In genomic region chr6:137863126-137863996, GRCh38 we compare ENCODE assay signal across 22 cellular contexts. TPM values are rescaled to one million over a fixed set of nuclear protein-coding genes. Genes with fewer than 3 reads are reported as not detected.
DNase-seq lines count a peak whose midpoint lies in the region; ATAC-seq and TF ChIP-seq lines count a peak whose summit lies in the region.
"Had no signal": no experiment of that assay in that cellular context is flagged by ENCODE, and none has a peak within 500 bp of the region (broad histone marks: within the 10 kb centered on the region; RNA-seq: fewer than 3 reads in every experiment).

No MANE protein-coding gene starts in this region.

- peaks cover 4% of the 10 kb centered on the region; the same call in 1 of the 2 replicates for H3K4me1 ChIP-seq in GM23248 (ENCODE audit: insufficient read depth)
- H3K4me1 ChIP-seq in SJCRH30, result peaks cover 69% of the 10 kb centered on the region
- H3K4me1 ChIP-seq in trophoblast cell (ENCODE audit: control insufficient read depth in 1 of 2, insufficient read depth in 2 of 2, low read length in 2 of 2), result peaks cover 9 to 16% of the 10 kb centered on the region in 2 experiments

- ATAC-seq in GM18858 (IDR thresholded peaks at IDR 0.05; ENCODE audit: unreplicated experiment), result no peak
- no peak for ATAC-seq in activated naive CD8-positive, alpha-beta T cell treated with anti-CD3 and anti-CD28 coated beads, Interleukin-2, amount 50 U/mL, for 24 hours
- ATAC-seq: activated CD8-positive, alpha-beta memory T cell treated with anti-CD3 and anti-CD28 coated beads, Interleukin-2, amount 10 ng/mL, durations not matched to agents 7 days and 5 days; activated T-helper 17 cell treated with anti-CD3 and anti-CD28 coated beads, Interleukin-2, amount 50 U/mL, for 72 hours; sciatic nerve had no signal

- no peak overlapping the region for H3K23ac ChIP-seq in trophoblast cell (ENCODE audit: low read length)

- no peaks in the 10 kb centered on the region for H3K9me3 Mint-ChIP-seq in activated naive CD8-positive, alpha-beta T cell treated with anti-CD3 and anti-CD28 coated beads, Interleukin-2, amount 50 U/mL, for 24 hours
- H3K9me3 Mint-ChIP-seq: activated T-helper 17 cell treated with anti-CD3 and anti-CD28 coated beads, Interleukin-2, amount 50 U/mL, for 72 hours; central memory CD8-positive, alpha-beta T cell had no signal

- no peak overlapping the region for H3K18ac ChIP-seq in trophoblast cell (ENCODE audit: low read length)

- H4K12ac ChIP-seq in trophoblast cell (ENCODE audit: low read depth, low read length), result no peak overlapping the region

- H3K36me3 ChIP-seq in GM23248 (ENCODE audit: low read depth), result no peaks in the 10 kb centered on the region
- peaks cover 24% of the 10 kb centered on the region for H3K36me3 ChIP-seq in SJCRH30
- H3K36me3 ChIP-seq in trophoblast cell (ENCODE audit: control insufficient read depth in 1 of 2, insufficient read depth in 2 of 2, low read length in 2 of 2), result no peaks in the 10 kb centered on the region
- H3K36me3 ChIP-seq: esophagus squamous epithelium, HAP-1, neutrophil, stomach had no signal

- peaks cover 17% of the 10 kb centered on the region for H3K79me1 ChIP-seq in trophoblast cell (ENCODE audit: low read length)

- H3K4ac ChIP-seq in trophoblast cell (ENCODE audit: low read depth, low read length), result peak overlapping the region; percentile 47

- no peaks in the 10 kb centered on the region for H4K20me1 ChIP-seq in GM23248 (ENCODE audit: insufficient read depth)

- H3K9me3 ChIP-seq in GM23248 (ENCODE audit: low read depth), result no peaks in the 10 kb centered on the region
- no peaks in the 10 kb centered on the region for H3K9me3 ChIP-seq in SJCRH30 (replicated peaks)
- H3K9me3 ChIP-seq in trophoblast cell (ENCODE audit: insufficient read depth, low read depth, low read length), result no peaks in the 10 kb centered on the region
- H3K9me3 ChIP-seq: esophagus squamous epithelium, HAP-1, neutrophil, SJSA1, stomach had no signal

- no peak overlapping the region for H2BK5ac ChIP-seq in trophoblast cell (ENCODE audit: low read depth, low read length, poor library complexity)

- WGBS in GM23248 (ENCODE audit: low coverage in 1 of 2, low lambda C conversion rate in 2 of 2, missing lambda C conversion rate in 2 of 2), 2 experiments, result 66 to 70% methylated on average over 5 of the region's 5 CpGs
- no CpG with 5 or more reads among the region's 5 CpGs for WGBS in trophoblast cell (ENCODE audit: extremely low coverage, insufficient coverage, insufficient read length)

- H3K27me3 Mint-ChIP-seq in activated naive CD8-positive, alpha-beta T cell treated with anti-CD3 and anti-CD28 coated beads, Interleukin-2, amount 50 U/mL, for 24 hours, result no peaks in the 10 kb centered on the region
- H3K27me3 Mint-ChIP-seq: activated CD8-positive, alpha-beta memory T cell treated with anti-CD3 and anti-CD28 coated beads, Interleukin-2, amount 10 ng/mL, durations not matched to agents 7 days and 5 days; activated T-helper 17 cell treated with anti-CD3 and anti-CD28 coated beads, Interleukin-2, amount 50 U/mL, for 72 hours; central memory CD8-positive, alpha-beta T cell had no signal

- H3K36me3 Mint-ChIP-seq in activated naive CD8-positive, alpha-beta T cell treated with anti-CD3 and anti-CD28 coated beads, Interleukin-2, amount 50 U/mL, for 24 hours (ENCODE audit: low read depth), result peaks cover 21% of the 10 kb centered on the region

- peaks cover 10% of the 10 kb centered on the region for H3K79me2 ChIP-seq in GM23248 (ENCODE audit: insufficient read depth)
- H3K79me2 ChIP-seq in trophoblast cell (ENCODE audit: control insufficient read depth, insufficient read depth, low read length, poor library complexity), result peaks cover 12% of the 10 kb centered on the region

- DNase-seq in GM23248 (peak; percentile 37), SJCRH30 (peak; percentile 52 to 74), fibroblast of pulmonary artery (ENCODE audit: low read depth) (peak; percentile 83), trophoblast cell (peak in 1 of 2 donors; percentile 60), SW 1271 (lab: John Stamatoyannopoulos, UW) (no peak)
- no peak for DNase-seq in activated naive CD8-positive, alpha-beta T cell treated with anti-CD3 and anti-CD28 coated beads, Interleukin-2, amount 50 U/mL, for 24 hours
- DNase-seq: activated CD4-positive, alpha-beta T cell treated with anti-CD3 and anti-CD28 coated beads for 1 hour; activated CD8-positive, alpha-beta memory T cell treated with anti-CD3 and anti-CD28 coated beads, Interleukin-2, amount 10 ng/mL, durations not matched to agents 7 days and 5 days; esophagus squamous epithelium; KBM-7; kidney; NCI-H1092 treated with DMSO at 0.1 percent for 48 hours; NCI-H526 treated with DMSO at 0.1 percent for 48 hours; stomach; T-helper 9 cell had no signal

- H3K27ac ChIP-seq in GM23248 (no peak overlapping the region), SJCRH30 (peak overlapping the region; percentile 76), trophoblast cell (ENCODE audit: low read depth, low read length) (no peak overlapping the region)
- H3K27ac ChIP-seq: neutrophil, SJSA1 had no signal

- H3K9ac ChIP-seq in GM23248 (no peak overlapping the region), trophoblast cell (ENCODE audit: low read length) (no peak overlapping the region)

- no peak overlapping the region for H4K91ac ChIP-seq in trophoblast cell (ENCODE audit: low read depth, low read length)

- H2AFZ ChIP-seq in GM23248, result no peak overlapping the region
- no peak overlapping the region for H2AFZ ChIP-seq in trophoblast cell (ENCODE audit: insufficient read depth, low read length, poor library complexity)

- H3K4me1 Mint-ChIP-seq in activated naive CD8-positive, alpha-beta T cell treated with anti-CD3 and anti-CD28 coated beads, Interleukin-2, amount 50 U/mL, for 24 hours, result peaks cover 50% of the 10 kb centered on the region

- in situ Hi-C loops in GM23248 (cut with MboI), result no loop called here

- no peak overlapping the region for H3K4me3 Mint-ChIP-seq in activated naive CD8-positive, alpha-beta T cell treated with anti-CD3 and anti-CD28 coated beads, Interleukin-2, amount 50 U/mL, for 24 hours
- H3K4me3 Mint-ChIP-seq: activated CD8-positive, alpha-beta memory T cell treated with anti-CD3 and anti-CD28 coated beads, Interleukin-2, amount 10 ng/mL, durations not matched to agents 7 days and 5 days; central memory CD8-positive, alpha-beta T cell had no signal

- H2BK12ac ChIP-seq in trophoblast cell (ENCODE audit: low read length), result peak overlapping the region; percentile 82

- TF ChIP-seq CTCF in fibroblast of pulmonary artery (IDR thresholded peaks at IDR 0.05; ENCODE audit: low read length, missing control alignments), result no peak

- H3K9me2 ChIP-seq in GM23248 (ENCODE audit: insufficient read depth), result no peaks in the 10 kb centered on the region

- no peaks in the 10 kb centered on the region for H3F3A ChIP-seq in GM23248 (ENCODE audit: insufficient read depth)

- no peak overlapping the region for H4K8ac ChIP-seq in trophoblast cell (ENCODE audit: low read depth, low read length)

- H3K27ac Mint-ChIP-seq in activated naive CD8-positive, alpha-beta T cell treated with anti-CD3 and anti-CD28 coated beads, Interleukin-2, amount 50 U/mL, for 24 hours, result no peak overlapping the region
- H3K27ac Mint-ChIP-seq: activated CD8-positive, alpha-beta memory T cell treated with anti-CD3 and anti-CD28 coated beads, Interleukin-2, amount 10 ng/mL, durations not matched to agents 7 days and 5 days; activated T-helper 17 cell treated with anti-CD3 and anti-CD28 coated beads, Interleukin-2, amount 50 U/mL, for 72 hours had no signal

- no peak overlapping the region for H3K14ac ChIP-seq in trophoblast cell (ENCODE audit: low read length)

- no peak overlapping the region for H3K4me3 ChIP-seq in GM23248
- H3K4me3 ChIP-seq in SJCRH30, result peak overlapping the region; percentile 47
- H3K4me3 ChIP-seq in fibroblast of pulmonary artery (replicated peaks; ENCODE audit: low read depth, low read length), result no peak overlapping the region
- H3K4me3 ChIP-seq in trophoblast cell (ENCODE audit: low read depth, low read length), result no peak overlapping the region
- H3K4me3 ChIP-seq: esophagus squamous epithelium, HAP-1, SJSA1, stomach had no signal

- H3K27me3 ChIP-seq in GM23248 (replicated peaks; ENCODE audit: insufficient read depth), result no peaks in the 10 kb centered on the region
- H3K27me3 ChIP-seq in SJCRH30, result no peaks in the 10 kb centered on the region
- no peaks in the 10 kb centered on the region for H3K27me3 ChIP-seq in trophoblast cell (ENCODE audit: insufficient read depth, low read length)
- H3K27me3 ChIP-seq: esophagus squamous epithelium, neutrophil, SJSA1, stomach had no signal

- H3K4me2 ChIP-seq in GM23248 (ENCODE audit: unreplicated experiment), result no peak overlapping the region
- H3K4me2 ChIP-seq in trophoblast cell (ENCODE audit: low read length), result no peak overlapping the region

- H2BK120ac ChIP-seq in trophoblast cell (ENCODE audit: insufficient read depth, low read length, poor library complexity), result no peak overlapping the region

- peak overlapping the region; percentile 85 for H2AK5ac ChIP-seq in trophoblast cell (ENCODE audit: low read length)

RNA-seq across cellular contexts. Expression of gene TNFAIP3, which starts 3.7 kb away (rescaled TPM):
- 2.1 and 2.7 TPM in 2 replicates for total RNA-seq in GM23248 (2014; rRNA removed; shearing (Covaris generic))
- polyA plus RNA-seq in GM23248 (2016; fragmentation: Nextera tagmentation; extraction: Ambion mirVana), result 6.3 and 7.4 TPM in 2 replicates
- 39.7 and 39.9 TPM in 2 replicates for total RNA-seq in SJCRH30 (2014; rRNA removed; shearing (Covaris generic))
- 59.7 and 64.7 TPM in 2 replicates for polyA plus RNA-seq in trophoblast cell (2013)

Comparison
In these comparisons a context has a peak if more than half of its experiments do, and no peak if none do; other contexts are left out.
1. DNase-seq: peak in GM23248 (single experiment), SJCRH30 (2 of 2) and fibroblast of pulmonary artery (single experiment); none in activated naive CD8-positive, alpha-beta T cell treated with anti-CD3 and anti-CD28 coated beads, Interleukin-2, amount 50 U/mL, for 24 hours (single experiment) and SW 1271 (0 of 2).
2. RNA of gene TNFAIP3, which starts 3.7 kb away (total RNA-seq): 39.7 to 39.9 TPM in SJCRH30; 2.1 to 2.7 TPM in GM23248; every median in the first group is over 10 times any median in the second.